In genomic region chr11:130209128-130209932, GRCh38 we compare ENCODE assay signal across 1 cellular context.
TF ChIP-seq lines count a peak whose summit lies in the region.

No MANE protein-coding gene starts in this region.

TF ChIP-seq in GM23338, 12 proteins besides CTCF, POLR2A, EP300 and RAD21 (continued from another document):
- TF ChIP-seq, protein P1, sequence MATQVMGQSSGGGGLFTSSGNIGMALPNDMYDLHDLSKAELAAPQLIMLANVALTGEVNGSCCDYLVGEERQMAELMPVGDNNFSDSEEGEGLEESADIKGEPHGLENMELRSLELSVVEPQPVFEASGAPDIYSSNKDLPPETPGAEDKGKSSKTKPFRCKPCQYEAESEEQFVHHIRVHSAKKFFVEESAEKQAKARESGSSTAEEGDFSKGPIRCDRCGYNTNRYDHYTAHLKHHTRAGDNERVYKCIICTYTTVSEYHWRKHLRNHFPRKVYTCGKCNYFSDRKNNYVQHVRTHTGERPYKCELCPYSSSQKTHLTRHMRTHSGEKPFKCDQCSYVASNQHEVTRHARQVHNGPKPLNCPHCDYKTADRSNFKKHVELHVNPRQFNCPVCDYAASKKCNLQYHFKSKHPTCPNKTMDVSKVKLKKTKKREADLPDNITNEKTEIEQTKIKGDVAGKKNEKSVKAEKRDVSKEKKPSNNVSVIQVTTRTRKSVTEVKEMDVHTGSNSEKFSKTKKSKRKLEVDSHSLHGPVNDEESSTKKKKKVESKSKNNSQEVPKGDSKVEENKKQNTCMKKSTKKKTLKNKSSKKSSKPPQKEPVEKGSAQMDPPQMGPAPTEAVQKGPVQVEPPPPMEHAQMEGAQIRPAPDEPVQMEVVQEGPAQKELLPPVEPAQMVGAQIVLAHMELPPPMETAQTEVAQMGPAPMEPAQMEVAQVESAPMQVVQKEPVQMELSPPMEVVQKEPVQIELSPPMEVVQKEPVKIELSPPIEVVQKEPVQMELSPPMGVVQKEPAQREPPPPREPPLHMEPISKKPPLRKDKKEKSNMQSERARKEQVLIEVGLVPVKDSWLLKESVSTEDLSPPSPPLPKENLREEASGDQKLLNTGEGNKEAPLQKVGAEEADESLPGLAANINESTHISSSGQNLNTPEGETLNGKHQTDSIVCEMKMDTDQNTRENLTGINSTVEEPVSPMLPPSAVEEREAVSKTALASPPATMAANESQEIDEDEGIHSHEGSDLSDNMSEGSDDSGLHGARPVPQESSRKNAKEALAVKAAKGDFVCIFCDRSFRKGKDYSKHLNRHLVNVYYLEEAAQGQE (IDR thresholded peaks at IDR 0.05; ENCODE audit: unreplicated experiment) = no peak
- TF ChIP-seq NANOG (IDR thresholded peaks at IDR 0.05; ENCODE audit: borderline replicate concordance) (no peak), CREB1 (CRISPR knock-in tag; IDR thresholded peaks at IDR 0.05; ENCODE audit: low read depth) (no peak), STAT1 (IDR thresholded peaks at IDR 0.05; ENCODE audit: unreplicated experiment) (no peak), ZNF462 (CRISPR knock-in tag; IDR thresholded peaks at IDR 0.05) (no peak), ZNF114 (CRISPR knock-in tag; IDR thresholded peaks at IDR 0.05) (no peak), POLR2AphosphoS5 (IDR thresholded peaks at IDR 0.05; ENCODE audit: low read depth) (no peak)
- TF ChIP-seq, protein P2, sequence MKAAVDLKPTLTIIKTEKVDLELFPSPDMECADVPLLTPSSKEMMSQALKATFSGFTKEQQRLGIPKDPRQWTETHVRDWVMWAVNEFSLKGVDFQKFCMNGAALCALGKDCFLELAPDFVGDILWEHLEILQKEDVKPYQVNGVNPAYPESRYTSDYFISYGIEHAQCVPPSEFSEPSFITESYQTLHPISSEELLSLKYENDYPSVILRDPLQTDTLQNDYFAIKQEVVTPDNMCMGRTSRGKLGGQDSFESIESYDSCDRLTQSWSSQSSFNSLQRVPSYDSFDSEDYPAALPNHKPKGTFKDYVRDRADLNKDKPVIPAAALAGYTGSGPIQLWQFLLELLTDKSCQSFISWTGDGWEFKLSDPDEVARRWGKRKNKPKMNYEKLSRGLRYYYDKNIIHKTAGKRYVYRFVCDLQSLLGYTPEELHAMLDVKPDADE (IDR thresholded peaks at IDR 0.05) = no peak
TF ChIP-seq in GM23338: peak in this region for 0.
